8 cellular contexts compared by ENCODE assay signal in genomic region chr11:65859812-65860277, GRCh38. TPM values are rescaled to one million over a fixed set of nuclear protein-coding genes. Genes with fewer than 3 reads are reported as not detected.
A peak's percentile ranks its signal among the peaks of the same experiment; 100 is the strongest.
DNase-seq lines count a peak whose midpoint lies in the region; ATAC-seq and TF ChIP-seq lines count a peak whose summit lies in the region.

No MANE protein-coding gene starts in this region.

- CTCF ChIA-PET in Caco-2 (lab: Charles Lee) (interaction anchor here (0.5 to 7.7 kb wide), 37 partner anchors 8 to 554 kb away, joined by 3 to 241 read pairs (median 5); partner anchors contain the start of genes BANF1, CCDC85B, CTSW and EIF1AD), MCF 10A (lab: Yijun Ruan, JAX) (interaction anchor here (0.6 to 4.0 kb wide), 16 partner anchors 10 to 147 kb away, joined by 3 to 64 read pairs (median 4); partner anchors contain the start of genes FIBP and KAT5)

- intact Hi-C loops in Caco-2 (cut with micrococcal nuclease; ENCODE audit: unreplicated experiment) (loop anchor here (1.0 to 5.0 kb wide), 4 partner anchors 28 to 208 kb away; partner anchors contain the start of genes BANF1, EIF1AD and FIBP), MCF 10A (cut with micrococcal nuclease) (no loop called here), mucosa of descending colon (cut with DNase I, micrococcal nuclease) (no loop called here)

- no peaks in the 10 kb centered on the region for H3K9me3 Mint-ChIP-seq in Caco-2 (ENCODE audit: unreplicated experiment)
- H3K9me3 Mint-ChIP-seq in MCF 10A (ENCODE audit: unreplicated experiment): no peaks in the 10 kb centered on the region

- H3K27me3 ChIP-seq in Caco-2 (replicated peaks; ENCODE audit: control insufficient read depth, insufficient read depth, low read length): no peaks in the 10 kb centered on the region

- POLR2A ChIA-PET in Caco-2 (lab: Charles Lee) (interaction anchor here (0.5 to 3.0 kb wide), 22 partner anchors 9 to 437 kb away, joined by 3 to 43 read pairs (median 6); partner anchors contain the start of genes BANF1, CCDC85B, FIBP and KAT5), MCF 10A (lab: Yijun Ruan, JAX) (interaction anchor here (0.6 to 6.2 kb wide), 28 partner anchors 10 to 738 kb away, joined by 3 to 181 read pairs (median 5); partner anchors contain the start of genes BANF1, C11orf68, CCDC85B and EIF1AD)

- no peak for TF ChIP-seq CTCF in Caco-2 (IDR thresholded peaks at IDR 0.05; ENCODE audit: insufficient read depth in 1 of 2, low read depth in 1 of 2, low read length in 1 of 2, severe bottlenecking in 1 of 2, unreplicated experiment in 1 of 2)
- TF ChIP-seq CTCF in LNCaP clone FGC (IDR thresholded peaks at IDR 0.05; ENCODE audit: control insufficient read depth, extremely low read depth, insufficient read depth): no peak
- no peak for TF ChIP-seq CTCF in MCF 10A (IDR thresholded peaks at IDR 0.05; ENCODE audit: unreplicated experiment)
- no peak for TF ChIP-seq CTCF in mucosa of descending colon (IDR thresholded peaks at IDR 0.05)

- peak overlapping the region; percentile 95 for H3K27ac Mint-ChIP-seq in Caco-2 (ENCODE audit: unreplicated experiment)
- peak overlapping the region; percentile 93 for H3K27ac Mint-ChIP-seq in MCF 10A (ENCODE audit: low read depth, unreplicated experiment)

- H3K4me1 ChIP-seq in Caco-2: peaks cover 15% of the 10 kb centered on the region
- H3K4me1 ChIP-seq in mucosa of descending colon (ENCODE audit: low read depth): peaks cover 32% of the 10 kb centered on the region

- H3K4me3 ChIP-seq in Caco-2 (ENCODE audit: low read depth, low read length) (peak overlapping the region; percentile 87), LNCaP clone FGC (ENCODE audit: low read depth, low read length) (peak overlapping the region; percentile 93), mucosa of descending colon (peak overlapping the region; percentile 57)

- ATAC-seq in mucosa of descending colon: no peak
- ATAC-seq in GM18511 (IDR thresholded peaks at IDR 0.05; ENCODE audit: unreplicated experiment): no peak

- DNase-seq in Caco-2 (no peak), LNCaP clone FGC (ENCODE audit: low read depth) (no peak), MCF 10A (ENCODE audit: unreplicated experiment) (no peak), mucosa of descending colon (peak in 1 of 3 donors; percentile 79), CD1c-positive myeloid dendritic cell (ENCODE audit: extremely low spot score) (no peak), NCI-H774 (lab: John Stamatoyannopoulos, UW) (no peak), NCI-H1436 (lab: John Stamatoyannopoulos, UW) (no peak)

- H3K4me3 Mint-ChIP-seq in Caco-2 (ENCODE audit: unreplicated experiment) (peak overlapping the region; percentile 97), MCF 10A (ENCODE audit: unreplicated experiment) (peak overlapping the region; percentile 83)

- H3K36me3 ChIP-seq in Caco-2 (ENCODE audit: control insufficient read depth, insufficient read depth, low read length): peaks cover 5% of the 10 kb centered on the region; the same call in 1 of the 2 replicates
- peaks cover 8% of the 10 kb centered on the region for H3K36me3 ChIP-seq in mucosa of descending colon (ENCODE audit: low read depth)

- peaks cover 24% of the 10 kb centered on the region for H3K4me1 Mint-ChIP-seq in Caco-2 (ENCODE audit: low read depth, unreplicated experiment)
- H3K4me1 Mint-ChIP-seq in MCF 10A (ENCODE audit: insufficient read depth, unreplicated experiment): peaks cover 32% of the 10 kb centered on the region

- no peaks in the 10 kb centered on the region for H3K27me3 Mint-ChIP-seq in Caco-2 (ENCODE audit: insufficient read depth, unreplicated experiment)
- no peaks in the 10 kb centered on the region for H3K27me3 Mint-ChIP-seq in MCF 10A (ENCODE audit: insufficient read depth, unreplicated experiment)

- peaks cover 79% of the 10 kb centered on the region for H3K36me3 Mint-ChIP-seq in Caco-2 (ENCODE audit: insufficient read depth, unreplicated experiment)
- peaks cover 46% of the 10 kb centered on the region for H3K36me3 Mint-ChIP-seq in MCF 10A (ENCODE audit: insufficient read depth, unreplicated experiment)

- H3K9me3 ChIP-seq in Caco-2 (no peaks in the 10 kb centered on the region), mucosa of descending colon (no peaks in the 10 kb centered on the region)

- BruUV-seq in Caco-2 (replicated peaks; lab: Mats Ljungman, UMichigan) (no TSS peak), MCF 10A (replicated peaks; lab: Mats Ljungman, UMichigan) (no TSS peak)

RNA-seq across cellular contexts. Expression of gene MUS81, which starts 0.4 kb away (rescaled TPM):
- total RNA-seq in Caco-2 (2022) (74.1 and 74.6 TPM in 2 replicates), MCF 10A (2022) (59.0 and 77.6 TPM in 2 replicates), mucosa of descending colon (10 to 100 TPM; 48.0 to 81.8 (median 58.7) TPM)

RNA-seq across cellular contexts. Expression of gene CFL1, which starts 1.9 kb away (rescaled TPM):
- total RNA-seq in Caco-2 (2022) (960 and 1,056 TPM in 2 replicates), MCF 10A (2022) (589 and 611 TPM in 2 replicates), mucosa of descending colon (1,000 to 10,000 TPM; 1,004 to 2,046 (median 1,725) TPM)

RNA-seq across cellular contexts. Expression of gene EFEMP2, which starts 12.8 kb away (rescaled TPM):
- total RNA-seq in Caco-2 (2022) (1.3 and 1.4 TPM in 2 replicates), MCF 10A (2022) (2.4 and 3.3 TPM in 2 replicates), mucosa of descending colon (10 to 100 TPM; 11.7 to 67.0 (median 15.3) TPM)

RNA-seq across cellular contexts. Expression of gene CTSW, which starts 19.8 kb away (rescaled TPM):
- not detected in 2 replicates for total RNA-seq in Caco-2 (2022)
- not detected in 2 replicates for total RNA-seq in MCF 10A (2022)
- total RNA-seq in mucosa of descending colon: 1 to 10 TPM; 1.2 to 3.2 (median 2.8) TPM

RNA-seq across cellular contexts. Expression of gene SNX32, which starts 26.1 kb away (rescaled TPM):
- not detected in 2 replicates for total RNA-seq in Caco-2 (2022)
- not detected in 2 replicates for total RNA-seq in MCF 10A (2022)
- total RNA-seq in mucosa of descending colon: 1 to 10 TPM; 1.1 to 9.4 (median 1.4) TPM
